Comparison of ENCODE assay signal across 8 cellular contexts in the genomic region with DNA sequence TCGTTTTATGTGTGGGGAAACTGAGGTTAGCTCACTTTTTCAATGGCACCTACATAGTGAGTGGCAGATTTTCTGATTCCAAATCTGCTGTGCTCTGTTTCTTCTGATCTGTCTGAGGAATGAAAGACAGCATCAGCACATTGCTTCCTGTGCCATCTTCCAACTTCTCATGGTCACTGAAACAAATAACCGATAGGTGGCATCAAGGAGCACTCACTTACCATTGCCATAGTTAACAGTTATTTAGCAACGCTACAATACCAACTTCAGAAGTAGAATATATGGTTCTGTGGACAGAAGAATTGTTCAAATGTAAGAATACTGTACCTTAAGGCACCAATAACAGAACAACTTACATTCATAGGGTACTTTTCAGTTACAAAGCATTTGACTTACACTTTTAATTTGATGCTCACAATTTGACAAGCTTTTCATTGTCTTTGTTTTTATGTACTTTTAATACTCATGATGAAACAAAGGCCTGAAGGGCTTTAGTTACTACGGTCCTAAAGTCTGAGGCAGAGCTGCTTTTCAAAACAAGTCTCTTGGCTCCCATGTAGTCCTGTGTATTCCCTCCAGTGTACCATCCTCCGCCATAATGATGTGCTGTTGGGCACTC.
DNase-seq lines count a peak whose midpoint lies in the region; ATAC-seq and TF ChIP-seq lines count a peak whose summit lies in the region.

No MANE protein-coding gene starts in this region.

- POLR2A ChIA-PET in RWPE1 (lab: Yijun Ruan, JAX; ENCODE audit: low non-redundant PET), result no interaction called here

- ATAC-seq in HG02938 (IDR thresholded peaks at IDR 0.05; ENCODE audit: unreplicated experiment), result peak; percentile 85

- TF ChIP-seq CTCF in RWPE1 (conservative IDR thresholded peaks at IDR 0.05; ENCODE audit: low read depth) (peak; percentile 67), fibroblast of villous mesenchyme (IDR thresholded peaks at IDR 0.05; ENCODE audit: insufficient read depth, low read depth, low read length) (peak; percentile 74)

- H3K9me3 Mint-ChIP-seq in activated CD4-positive, alpha-beta T cell treated with anti-CD3 and anti-CD28 coated beads, Interleukin-2, amount 10 ng/mL, durations not matched to agents 24 days and 14 days, result no peaks in the 10 kb centered on the region

- no peaks in the 10 kb centered on the region for H3K36me3 Mint-ChIP-seq in activated CD4-positive, alpha-beta T cell treated with anti-CD3 and anti-CD28 coated beads, Interleukin-2, amount 10 ng/mL, durations not matched to agents 24 days and 14 days (ENCODE audit: low read depth)

- intact Hi-C loops in activated CD4-positive, alpha-beta T cell treated with anti-CD3 and anti-CD28 coated beads, Interleukin-2, amount 10 ng/mL, durations not matched to agents 24 days and 14 days (cut with micrococcal nuclease), result no loop called here

- no peak overlapping the region for H3K4me3 ChIP-seq in fibroblast of villous mesenchyme (ENCODE audit: low read depth, low read length)

- no peak overlapping the region for H3K4me3 Mint-ChIP-seq in activated CD4-positive, alpha-beta T cell treated with anti-CD3 and anti-CD28 coated beads, Interleukin-2, amount 10 ng/mL, durations not matched to agents 24 days and 14 days

- no peaks in the 10 kb centered on the region for H3K4me1 Mint-ChIP-seq in activated CD4-positive, alpha-beta T cell treated with anti-CD3 and anti-CD28 coated beads, Interleukin-2, amount 10 ng/mL, durations not matched to agents 24 days and 14 days

- peak; percentile 65 for DNase-seq in activated CD4-positive, alpha-beta T cell treated with anti-CD3 and anti-CD28 coated beads, Interleukin-2, amount 10 ng/mL, durations not matched to agents 24 days and 14 days
- no peak for DNase-seq in activated CD4-positive, alpha-beta T cell treated with anti-CD3 and anti-CD28 coated beads, Interleukin-2, amount 50 U/mL, for 48 hours
- DNase-seq in RWPE1 (ENCODE audit: low spot score), result peak; percentile 53
- peak; percentile 53 for DNase-seq in fibroblast of villous mesenchyme (ENCODE audit: low read depth)
- DNase-seq in pons (ENCODE audit: low spot score), result peak; percentile 79
- DNase-seq in stimulated activated CD4-positive, alpha-beta T cell treated with anti-CD3 and anti-CD28 coated beads, Interleukin-4, amount 100 ng/mL, for 1 hour, result no peak
- DNase-seq in DMS153 (lab: John Stamatoyannopoulos, UW), result no peak

- CTCF ChIA-PET in RWPE1 (lab: Yijun Ruan, JAX), result interaction anchor here (0.6 to 1.4 kb wide), 7 partner anchors 25 to 1462 kb away, joined by 3 to 6 read pairs (median 3); no protein-coding TSS in a partner anchor

- no peak overlapping the region for H3K27ac ChIP-seq in RWPE1

- H3K27me3 Mint-ChIP-seq in activated CD4-positive, alpha-beta T cell treated with anti-CD3 and anti-CD28 coated beads, Interleukin-2, amount 10 ng/mL, durations not matched to agents 24 days and 14 days, result no peaks in the 10 kb centered on the region

- H3K27ac Mint-ChIP-seq in activated CD4-positive, alpha-beta T cell treated with anti-CD3 and anti-CD28 coated beads, Interleukin-2, amount 10 ng/mL, durations not matched to agents 24 days and 14 days, result no peak overlapping the region

Comparison
In these comparisons a context has a peak if more than half of its experiments do, and no peak if none do; other contexts are left out.
1. DNase-seq: peak in activated CD4-positive, alpha-beta T cell treated with anti-CD3 and anti-CD28 coated beads, Interleukin-2, amount 10 ng/mL, durations not matched to agents 24 days and 14 days (single experiment), RWPE1 (single experiment), fibroblast of villous mesenchyme (single experiment) and pons (single experiment); none in activated CD4-positive, alpha-beta T cell treated with anti-CD3 and anti-CD28 coated beads, Interleukin-2, amount 50 U/mL, for 48 hours (0 of 2), stimulated activated CD4-positive, alpha-beta T cell treated with anti-CD3 and anti-CD28 coated beads, Interleukin-4, amount 100 ng/mL, for 1 hour (single experiment) and DMS153 (single experiment).